ENCODE assay signal across 9 cellular contexts in the genomic region with DNA sequence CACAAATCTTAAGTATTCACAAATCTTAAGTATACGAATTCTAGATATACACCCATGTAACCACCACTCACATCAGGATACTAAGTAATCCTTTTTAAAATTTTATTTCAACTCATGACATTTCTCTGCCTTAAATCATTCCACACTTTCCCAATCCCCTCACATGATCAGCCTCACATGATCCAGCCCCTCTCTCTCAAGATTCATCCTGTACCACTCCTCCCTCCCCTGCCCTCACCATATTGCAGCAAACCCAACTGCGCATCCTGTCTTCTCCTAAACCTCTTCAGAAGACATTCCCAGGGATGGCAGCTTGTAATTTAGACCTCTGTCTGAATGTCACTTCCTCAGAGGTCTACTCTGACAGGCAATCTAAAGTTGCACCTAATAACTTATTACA. TPM values are rescaled to one million over a fixed set of nuclear protein-coding genes. Genes with fewer than 3 reads are reported as not detected.
DNase-seq lines count a peak whose midpoint lies in the region; ATAC-seq and TF ChIP-seq lines count a peak whose summit lies in the region.
"Had no signal": no experiment of that assay in that cellular context is flagged by ENCODE, and none has a peak within 500 bp of the region (broad histone marks: within the 10 kb centered on the region; RNA-seq: fewer than 3 reads in every experiment).

No MANE protein-coding gene starts in this region.

- peaks cover 23% of the 10 kb centered on the region for H3K36me3 ChIP-seq in HAP-1 (replicated peaks)
- H3K36me3 ChIP-seq in iPS-20b (ENCODE audit: insufficient read depth, low read depth, low read length) = peaks cover 23% of the 10 kb centered on the region

- DNase-seq in AG10803 (ENCODE audit: low read depth) (peak; percentile 23), HAP-1 (ENCODE audit: low spot score in 2 of 2) (peak in 1 of 2 experiments; percentile 38), occipital lobe (lab: John Stamatoyannopoulos, UW) (no peak), ureter (ENCODE audit: low spot score) (no peak)
- DNase-seq in activated T-helper 1 cell treated with anti-CD3 and anti-CD28 coated beads, Interleukin-12 subunit alpha, Interleukin-12 subunit beta, Interleukin-2, Interleukin-4 antibody, amounts not matched to agents 30 ng/mL and 10 ng/mL and 1 ng/mL, durations not matched to agents 14 hours and 24 hours and 36 hours (ENCODE audit: low spot score) = no peak
- no peak for DNase-seq in stimulated activated naive CD4-positive, alpha-beta T cell treated with Interleukin-2 at 50 U/mL for 16 hours (lab: John Stamatoyannopoulos, UW)
- DNase-seq: Kasumi-1 had no signal

- H3K4me3 ChIP-seq in AG10803 (ENCODE audit: low read length) (no peak overlapping the region; the same call in 1 of the 2 replicates), HAP-1 (peak overlapping the region; percentile 96), iPS-20b (ENCODE audit: low read length) (peak overlapping the region; percentile 94)

- H3K4me1 ChIP-seq in HAP-1 (peaks cover 26% of the 10 kb centered on the region), iPS-20b (ENCODE audit: insufficient read depth, low read length) (peaks cover 26% of the 10 kb centered on the region; the same call in 1 of the 2 replicates)

- H3K36me3 Mint-ChIP-seq in activated T-helper 1 cell treated with anti-CD3 and anti-CD28 coated beads, Interleukin-12 subunit alpha, Interleukin-12 subunit beta, Interleukin-2, Interleukin-4 antibody, amounts not matched to agents 30 ng/mL and 10 ng/mL and 1 ng/mL, durations not matched to agents 14 hours and 24 hours and 36 hours (ENCODE audit: low read depth) = peaks cover 16% of the 10 kb centered on the region

- H3K27ac ChIP-seq in iPS-20b (ENCODE audit: low read length) = peak overlapping the region; percentile 33

- intact Hi-C loops in activated T-helper 1 cell treated with anti-CD3 and anti-CD28 coated beads, Interleukin-12 subunit alpha, Interleukin-12 subunit beta, Interleukin-2, Interleukin-4 antibody, amounts not matched to agents 30 ng/mL and 10 ng/mL and 1 ng/mL, durations not matched to agents 14 hours and 24 hours and 36 hours (cut with micrococcal nuclease) = loop anchor here (10.0 kb wide), 3 partner anchors 750 to 1180 kb away; a partner anchor contains a TSS

- H3K27ac Mint-ChIP-seq in activated T-helper 1 cell treated with anti-CD3 and anti-CD28 coated beads, Interleukin-12 subunit alpha, Interleukin-12 subunit beta, Interleukin-2, Interleukin-4 antibody, amounts not matched to agents 30 ng/mL and 10 ng/mL and 1 ng/mL, durations not matched to agents 14 hours and 24 hours and 36 hours = no peak overlapping the region

- no peaks in the 10 kb centered on the region for H3K27me3 ChIP-seq in HAP-1 (ENCODE audit: low read depth)
- H3K27me3 ChIP-seq in iPS-20b (ENCODE audit: insufficient read depth, low read length) = no peaks in the 10 kb centered on the region; the same call in 1 of the 2 replicates

- H3K9me3 ChIP-seq in HAP-1 (no peaks in the 10 kb centered on the region), iPS-20b (ENCODE audit: insufficient read depth, low read depth, low read length) (no peaks in the 10 kb centered on the region)

- peak overlapping the region; percentile 19 for H3K4me3 Mint-ChIP-seq in activated T-helper 1 cell treated with anti-CD3 and anti-CD28 coated beads, Interleukin-12 subunit alpha, Interleukin-12 subunit beta, Interleukin-2, Interleukin-4 antibody, amounts not matched to agents 30 ng/mL and 10 ng/mL and 1 ng/mL, durations not matched to agents 14 hours and 24 hours and 36 hours

- peaks cover 7% of the 10 kb centered on the region for H3K27me3 Mint-ChIP-seq in activated T-helper 1 cell treated with anti-CD3 and anti-CD28 coated beads, Interleukin-12 subunit alpha, Interleukin-12 subunit beta, Interleukin-2, Interleukin-4 antibody, amounts not matched to agents 30 ng/mL and 10 ng/mL and 1 ng/mL, durations not matched to agents 14 hours and 24 hours and 36 hours (ENCODE audit: insufficient read depth)

- ATAC-seq in GM21423 (IDR thresholded peaks at IDR 0.05; ENCODE audit: unreplicated experiment) = no peak

- no peaks in the 10 kb centered on the region for H3K9me3 Mint-ChIP-seq in activated T-helper 1 cell treated with anti-CD3 and anti-CD28 coated beads, Interleukin-12 subunit alpha, Interleukin-12 subunit beta, Interleukin-2, Interleukin-4 antibody, amounts not matched to agents 30 ng/mL and 10 ng/mL and 1 ng/mL, durations not matched to agents 14 hours and 24 hours and 36 hours

- no peak for TF ChIP-seq CTCF in AG10803 (conservative IDR thresholded peaks at IDR 0.05; ENCODE audit: low read length)

- H3K9ac ChIP-seq in iPS-20b (ENCODE audit: low read depth, low read length) = peak overlapping the region; percentile 90; the same call in 1 of the 2 replicates

- peaks cover 22% of the 10 kb centered on the region for H3K4me1 Mint-ChIP-seq in activated T-helper 1 cell treated with anti-CD3 and anti-CD28 coated beads, Interleukin-12 subunit alpha, Interleukin-12 subunit beta, Interleukin-2, Interleukin-4 antibody, amounts not matched to agents 30 ng/mL and 10 ng/mL and 1 ng/mL, durations not matched to agents 14 hours and 24 hours and 36 hours (ENCODE audit: low read depth)

- in situ Hi-C loops in HAP-1 (cut with MboI; ENCODE audit: low sequenced_read_pairs) = no loop called here

RNA-seq across cellular contexts. Expression of a gene that starts 1.7 kb away (rescaled TPM):
- 463 and 473 TPM in 2 replicates for total RNA-seq in activated T-helper 1 cell treated with anti-CD3 and anti-CD28 coated beads, Interleukin-12 subunit alpha, Interleukin-12 subunit beta, Interleukin-2, Interleukin-4 antibody, amounts not matched to agents 30 ng/mL and 10 ng/mL and 1 ng/mL, durations not matched to agents 14 hours and 24 hours and 36 hours
- total RNA-seq in occipital lobe (1,381 TPM), ureter (474 TPM)

RNA-seq across cellular contexts. Expression of a gene that starts 45.3 kb away (rescaled TPM):
- total RNA-seq in activated T-helper 1 cell treated with anti-CD3 and anti-CD28 coated beads, Interleukin-12 subunit alpha, Interleukin-12 subunit beta, Interleukin-2, Interleukin-4 antibody, amounts not matched to agents 30 ng/mL and 10 ng/mL and 1 ng/mL, durations not matched to agents 14 hours and 24 hours and 36 hours = 2.7 and 3.1 TPM in 2 replicates
- total RNA-seq in occipital lobe (11.1 TPM), ureter (198 TPM)

RNA-seq across cellular contexts. Expression of a gene that starts 55.7 kb away (rescaled TPM):
- total RNA-seq in activated T-helper 1 cell treated with anti-CD3 and anti-CD28 coated beads, Interleukin-12 subunit alpha, Interleukin-12 subunit beta, Interleukin-2, Interleukin-4 antibody, amounts not matched to agents 30 ng/mL and 10 ng/mL and 1 ng/mL, durations not matched to agents 14 hours and 24 hours and 36 hours = 3.2 and 3.9 TPM in 2 replicates
- 1.6 TPM for total RNA-seq in occipital lobe
- 607 TPM for total RNA-seq in ureter

Comparison
In these comparisons a context has a peak if more than half of its experiments do, and no peak if none do; other contexts are left out.
1. RNA of a gene that starts 45.3 kb away (total RNA-seq): 198 TPM in ureter (single experiment); 11.1 TPM in occipital lobe (single experiment) and 2.7 to 3.1 TPM in activated T-helper 1 cell treated with anti-CD3 and anti-CD28 coated beads, Interleukin-12 subunit alpha, Interleukin-12 subunit beta, Interleukin-2, Interleukin-4 antibody, amounts not matched to agents 30 ng/mL and 10 ng/mL and 1 ng/mL, durations not matched to agents 14 hours and 24 hours and 36 hours; every median in the first group is over 10 times any median in the second.
2. RNA of a gene that starts 55.7 kb away (total RNA-seq): 607 TPM in ureter (single experiment); 3.2 to 3.9 TPM in activated T-helper 1 cell treated with anti-CD3 and anti-CD28 coated beads, Interleukin-12 subunit alpha, Interleukin-12 subunit beta, Interleukin-2, Interleukin-4 antibody, amounts not matched to agents 30 ng/mL and 10 ng/mL and 1 ng/mL, durations not matched to agents 14 hours and 24 hours and 36 hours and 1.6 TPM in occipital lobe (single experiment); every median in the first group is over 100 times any median in the second.